17 cellular contexts compared by ENCODE assay signal in genomic region chr6:106309024-106309423, GRCh38. TPM values are rescaled to one million over a fixed set of nuclear protein-coding genes. Genes with fewer than 3 reads are reported as not detected.
DNase-seq lines count a peak whose midpoint lies in the region; ATAC-seq and TF ChIP-seq lines count a peak whose summit lies in the region.
"Had no signal": no experiment of that assay in that cellular context is flagged by ENCODE, and none has a peak within 500 bp of the region (broad histone marks: within the 10 kb centered on the region; RNA-seq: fewer than 3 reads in every experiment).

No MANE protein-coding gene starts in this region.

- peaks cover 81% of the 10 kb centered on the region for H3K79me2 ChIP-seq in SK-N-SH (ENCODE audit: insufficient read depth)

- H3K9me2 ChIP-seq in SK-N-SH: no peaks in the 10 kb centered on the region

- 40% methylated on average over 3 of the region's 3 CpGs for whole genome bisulfite sequencing in SK-N-SH (ENCODE audit: low lambda C conversion rate)
- 95% methylated on average over 3 of the region's 3 CpGs for WGBS in right lobe of liver (ENCODE audit: insufficient coverage, low coverage, low lambda C conversion rate, missing lambda C conversion rate)

- POLR2A ChIA-PET in MCF 10A (lab: Yijun Ruan, JAX) (interaction anchor here (0.7 to 5.2 kb wide), 5 partner anchors 16 to 830 kb away, joined by 3 to 30 read pairs (median 3); partner anchors contain the start of gene ATG5), SK-N-SH (lab: Yijun Ruan, JAX) (no interaction called here)

- peak overlapping the region; percentile 90 for H3K27ac Mint-ChIP-seq in MCF 10A (ENCODE audit: low read depth, unreplicated experiment)
- no peak overlapping the region for H3K27ac Mint-ChIP-seq in activated naive CD8-positive, alpha-beta T cell treated with anti-CD3 and anti-CD28 coated beads for 36 hours

- H3K4me3 Mint-ChIP-seq in MCF 10A (ENCODE audit: unreplicated experiment): peak overlapping the region; percentile 22
- no peak overlapping the region for H3K4me3 Mint-ChIP-seq in activated naive CD8-positive, alpha-beta T cell treated with anti-CD3 and anti-CD28 coated beads for 36 hours

- no peak for TF ChIP-seq POLR2A in breast epithelium (IDR thresholded peaks at IDR 0.05)
- no peak for TF ChIP-seq POLR2A in right lobe of liver (IDR thresholded peaks at IDR 0.05)

- peak; percentile 32 to 91; a peak in 1 of 4 replicates for TF ChIP-seq EP300 in SK-N-SH (IDR thresholded peaks at IDR 0.05; ENCODE audit: borderline replicate concordance in 1 of 2, low read depth in 1 of 2, low read length in 1 of 2)

- no peak for TF ChIP-seq RAD21 in SK-N-SH (IDR thresholded peaks at IDR 0.05; ENCODE audit: low read length)

- TF ChIP-seq CTCF in MCF 10A (IDR thresholded peaks at IDR 0.05; ENCODE audit: unreplicated experiment) (no peak), breast epithelium (IDR thresholded peaks at IDR 0.05) (no peak), SK-N-SH (IDR thresholded peaks at IDR 0.05) (no peak), fibroblast of the aortic adventitia (IDR thresholded peaks at IDR 0.05; ENCODE audit: insufficient read depth, low read length) (no peak), right lobe of liver (IDR thresholded peaks at IDR 0.05) (no peak)

- intact Hi-C loops in MCF 10A (cut with micrococcal nuclease): no loop called here
- intact Hi-C loops in breast epithelium (cut with DNase I; ENCODE audit: low total_unique reads): no loop called here
- intact Hi-C loops in right lobe of liver (cut with DNase I): no loop called here

- peaks cover 42% of the 10 kb centered on the region for H3K36me3 Mint-ChIP-seq in MCF 10A (ENCODE audit: insufficient read depth, unreplicated experiment)
- peaks cover 39% of the 10 kb centered on the region for H3K36me3 Mint-ChIP-seq in activated naive CD8-positive, alpha-beta T cell treated with anti-CD3 and anti-CD28 coated beads for 36 hours

- no peak for ATAC-seq in GM21447 (IDR thresholded peaks at IDR 0.05; ENCODE audit: unreplicated experiment)
- no peak for ATAC-seq in right lobe of liver

- H3K27me3 ChIP-seq in breast epithelium: no peaks in the 10 kb centered on the region
- H3K27me3 ChIP-seq in SK-N-SH (ENCODE audit: insufficient read depth): no peaks in the 10 kb centered on the region
- no peaks in the 10 kb centered on the region for H3K27me3 ChIP-seq in right lobe of liver
- H3K27me3 ChIP-seq: BLaER1 treated with 17β-estradiol and CSF1 and Interleukin-3, amounts not matched to agents 10 nM and 100 nM had no signal

- CTCF ChIA-PET in MCF 10A (lab: Yijun Ruan, JAX): interaction anchor here (0.6 kb wide), 2 partner anchors 455 to 879 kb away, joined by 3 read pairs; no protein-coding TSS in a partner anchor
- CTCF ChIA-PET in SK-N-SH (lab: Yijun Ruan, JAX): interaction anchor here (0.6 to 1.0 kb wide), 2 partner anchors 17 to 86 kb away, joined by 3 to 4 read pairs; partner anchors contain the start of gene ATG5

- no peaks in the 10 kb centered on the region for H3K9me3 Mint-ChIP-seq in MCF 10A (ENCODE audit: unreplicated experiment)
- H3K9me3 Mint-ChIP-seq in activated naive CD8-positive, alpha-beta T cell treated with anti-CD3 and anti-CD28 coated beads for 36 hours: no peaks in the 10 kb centered on the region

- DNase-seq in MCF 10A (ENCODE audit: unreplicated experiment): no peak
- DNase-seq in breast epithelium (ENCODE audit: low spot score in 2 of 2): no peak
- DNase-seq in SK-N-SH: no peak
- DNase-seq in fibroblast of the aortic adventitia (ENCODE audit: low read depth): peak; percentile 10
- DNase-seq in activated naive CD8-positive, alpha-beta T cell treated with anti-CD3 and anti-CD28 coated beads for 36 hours: no peak
- no peak for DNase-seq in GM03348 (ENCODE audit: low spot score)
- DNase-seq in right lobe of liver: no peak
- DNase-seq: KBM-7, NCI-H1048, NCI-H1436 treated with DMSO at 0.1 percent for 48 hours, NCI-H2029 treated with DMSO at 0.1 percent for 48 hours, NCI-H2171 treated with DMSO at 0.1 percent for 48 hours, NCI-H774, PC-3 had no signal

- H3K9ac ChIP-seq in SK-N-SH: no peak overlapping the region
- H3K9ac ChIP-seq: BLaER1 treated with 17β-estradiol and CSF1 and Interleukin-3, amounts not matched to agents 10 nM and 100 nM had no signal

- no peaks in the 10 kb centered on the region for H3K27me3 Mint-ChIP-seq in MCF 10A (ENCODE audit: insufficient read depth, unreplicated experiment)
- no peaks in the 10 kb centered on the region for H3K27me3 Mint-ChIP-seq in activated naive CD8-positive, alpha-beta T cell treated with anti-CD3 and anti-CD28 coated beads for 36 hours

- no TSS peak for BruUV-seq in MCF 10A (replicated peaks; lab: Mats Ljungman, UMichigan)

- H3K36me3 ChIP-seq in breast epithelium (no peaks in the 10 kb centered on the region), SK-N-SH (replicated peaks in 1 of 2; ENCODE audit: control insufficient read depth in 1 of 2, insufficient read depth in 2 of 2, low read length in 1 of 2) (peaks cover 21 to 47% of the 10 kb centered on the region in 2 experiments), right lobe of liver (peaks cover 0 to 10% (median 0%) of the 10 kb centered on the region in 4 donors)

- H3K27ac ChIP-seq in breast epithelium (no peak overlapping the region), SK-N-SH (ENCODE audit: low read depth in 2 of 2, low read length in 1 of 2) (peak overlapping the region in 1 of 2 experiments; percentile 79; a peak in 3 of 4 replicates), right lobe of liver (no peak overlapping the region)
- H3K27ac ChIP-seq: BLaER1 treated with 17β-estradiol and CSF1 and Interleukin-3, amounts not matched to agents 10 nM and 100 nM had no signal

- H3K9me3 ChIP-seq in breast epithelium (no peaks in the 10 kb centered on the region), SK-N-SH (no peaks in the 10 kb centered on the region), right lobe of liver (no peaks in the 10 kb centered on the region)
- H3K9me3 ChIP-seq: BLaER1 treated with 17β-estradiol and CSF1 and Interleukin-3, amounts not matched to agents 10 nM and 100 nM; HAP-1 had no signal

- H3K4me1 ChIP-seq in breast epithelium (no peaks in the 10 kb centered on the region), SK-N-SH (ENCODE audit: control insufficient read depth in 1 of 2, insufficient read depth in 2 of 2, low read depth in 1 of 2, low read length in 1 of 2) (peaks cover 0 to 31% of the 10 kb centered on the region in 2 experiments; a peak in 2 of 4 replicates), right lobe of liver (peaks cover 0 to 11% (median 5%) of the 10 kb centered on the region in 4 donors)
- H3K4me1 ChIP-seq: HAP-1 had no signal

- no peaks in the 10 kb centered on the region for H4K20me1 ChIP-seq in SK-N-SH (ENCODE audit: insufficient read depth)

- peaks cover 43% of the 10 kb centered on the region for H3K4me1 Mint-ChIP-seq in MCF 10A (ENCODE audit: insufficient read depth, unreplicated experiment)
- H3K4me1 Mint-ChIP-seq in activated naive CD8-positive, alpha-beta T cell treated with anti-CD3 and anti-CD28 coated beads for 36 hours: peaks cover 37% of the 10 kb centered on the region

- H2AFZ ChIP-seq in SK-N-SH (ENCODE audit: low read depth): no peak overlapping the region

- H3K4me3 ChIP-seq in breast epithelium (no peak overlapping the region), SK-N-SH (ENCODE audit: low read depth in 2 of 2, low read length in 1 of 2) (no peak overlapping the region), fibroblast of the aortic adventitia (ENCODE audit: low read depth, low read length) (no peak overlapping the region), right lobe of liver (no peak overlapping the region)
- H3K4me3 ChIP-seq: BLaER1 treated with 17β-estradiol and CSF1 and Interleukin-3, amounts not matched to agents 10 nM and 100 nM; HAP-1 had no signal

- peaks cover 32% of the 10 kb centered on the region for H3F3A ChIP-seq in SK-N-SH (replicated peaks; ENCODE audit: insufficient read depth)

- peak overlapping the region; percentile 41; the same call in 1 of the 2 replicates for H3K4me2 ChIP-seq in SK-N-SH
- H3K4me2 ChIP-seq: BLaER1 treated with 17β-estradiol and CSF1 and Interleukin-3, amounts not matched to agents 10 nM and 100 nM had no signal

TF ChIP-seq in SK-N-SH, 30 proteins besides CTCF, POLR2A, EP300 and RAD21 (continues in another document):
- TF ChIP-seq FOXM1 (IDR thresholded peaks at IDR 0.05; ENCODE audit: low read depth): 0 out of 2 replicates have a peak, but pooled peaks have one; percentile 44
- no peak for TF ChIP-seq SMC3 (IDR thresholded peaks at IDR 0.05; ENCODE audit: low read depth, low read length)
- no peak for TF ChIP-seq IRF3 (IDR thresholded peaks at IDR 0.05; ENCODE audit: low read depth, low read length)
- peak; percentile 87 for TF ChIP-seq JUND (IDR thresholded peaks at IDR 0.05)

RNA-seq across cellular contexts. Expression of gene ATG5, which starts 16.5 kb away (rescaled TPM):
- 26.4 and 33.3 TPM in 2 replicates for total RNA-seq in MCF 10A (2022)
- total RNA-seq in breast epithelium: 10 to 100 TPM; 35.8 to 51.1 (median 45.9) TPM
- polyA plus RNA-seq in SK-N-SH (2012; rRNA removed): 15.5 and 16.7 TPM in 2 replicates
- 22.0 and 27.8 TPM in 2 replicates for polyA plus RNA-seq in SK-N-SH (2012; cell fraction: cytosol; rRNA removed)
- 8.9 and 15.9 TPM in 2 replicates for polyA plus RNA-seq in SK-N-SH (2012; cell fraction: nucleus; rRNA removed)
- 31.0 and 45.4 TPM in 2 replicates for total RNA-seq in fibroblast of the aortic adventitia (ENCODE audit: low replicate concordance)
- total RNA-seq in activated naive CD8-positive, alpha-beta T cell treated with anti-CD3 and anti-CD28 coated beads for 36 hours: 10 to 100 TPM; 36.9 to 41.8 TPM
- total RNA-seq in right lobe of liver: 10 to 100 TPM; 12.8 to 27.8 (median 16.3) TPM

RNA-seq across cellular contexts. Expression of gene CRYBG1, which starts 51.5 kb away (rescaled TPM):
- 36.5 and 45.3 TPM in 2 replicates for total RNA-seq in MCF 10A (2022)
- total RNA-seq in breast epithelium: 100 to 1,000 TPM in 1 of 3 donors, 10 to 100 TPM in 2; 30.9 to 142 (median 38.3) TPM
- 13.8 and 14.9 TPM in 2 replicates for polyA plus RNA-seq in SK-N-SH (2012; rRNA removed)
- polyA plus RNA-seq in SK-N-SH (2012; cell fraction: cytosol; rRNA removed): 16.2 and 16.7 TPM in 2 replicates
- 24.5 and 36.9 TPM in 2 replicates for polyA plus RNA-seq in SK-N-SH (2012; cell fraction: nucleus; rRNA removed)
- 19.3 and 105 TPM in 2 replicates for total RNA-seq in fibroblast of the aortic adventitia (ENCODE audit: low replicate concordance)
- 10 to 100 TPM; 20.3 to 20.4 TPM for total RNA-seq in activated naive CD8-positive, alpha-beta T cell treated with anti-CD3 and anti-CD28 coated beads for 36 hours
- total RNA-seq in right lobe of liver: 10 to 100 TPM in 1 of 6 experiments, 1 to 10 TPM in 5; 6.8 to 10.9 (median 7.9) TPM
